8 cellular contexts compared by ENCODE assay signal in the genomic region with DNA sequence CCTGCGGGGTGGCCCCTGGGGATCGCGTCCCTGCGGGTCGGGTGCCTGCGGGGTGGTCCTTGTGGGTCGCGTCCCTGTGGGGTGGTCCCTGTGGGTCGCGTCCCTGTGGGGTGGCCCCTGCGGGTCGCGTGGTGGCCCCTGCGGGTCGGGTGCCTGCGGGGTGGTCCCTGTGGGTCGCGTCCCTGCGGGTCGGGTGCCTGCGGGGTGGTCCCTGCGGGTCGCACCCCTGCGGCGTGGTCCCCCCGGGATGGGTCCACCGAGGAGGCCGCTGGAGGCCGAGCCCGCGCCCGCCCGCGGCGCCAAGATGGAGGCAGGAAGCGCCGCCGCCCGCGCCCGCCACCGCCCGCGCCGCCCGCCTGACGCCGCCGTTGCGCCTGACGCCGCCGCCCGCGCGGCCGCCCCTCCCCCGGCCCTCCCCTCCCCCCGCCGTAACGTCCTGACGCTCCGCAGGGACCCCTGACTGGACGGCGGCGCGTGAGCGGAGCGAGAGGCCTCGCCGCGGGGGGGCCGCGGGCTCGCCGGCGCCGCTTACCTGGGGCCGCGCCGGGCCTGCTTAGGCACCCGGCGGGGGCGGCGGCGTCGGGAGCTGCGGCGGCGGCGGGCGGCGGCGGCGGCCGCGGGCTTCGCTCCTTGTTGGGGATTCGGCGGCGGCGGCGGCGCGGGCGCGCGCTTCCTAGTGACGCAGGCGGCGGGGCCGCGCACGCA. TPM values are rescaled to one million over a fixed set of nuclear protein-coding genes. Genes with fewer than 3 reads are reported as not detected.
DNase-seq lines count a peak whose midpoint lies in the region; ATAC-seq and TF ChIP-seq lines count a peak whose summit lies in the region.

Gene GMEB2 (minus strand): TSS at position 678 of the 705 bp plus-strand sequence. CDS start 7,704 bp downstream, outside the sequence.

- H3K27ac Mint-ChIP-seq in activated CD4-positive, alpha-beta memory T cell treated with anti-CD3 and anti-CD28 coated beads for 36 hours: peak within 1 kb of the TSS; percentile 97

- no peaks in the 10 kb centered on the region for H3K9me3 Mint-ChIP-seq in activated CD4-positive, alpha-beta memory T cell treated with anti-CD3 and anti-CD28 coated beads for 36 hours

- H3K36me3 Mint-ChIP-seq in activated CD4-positive, alpha-beta memory T cell treated with anti-CD3 and anti-CD28 coated beads for 36 hours: peaks cover 20% of the 10 kb centered on the region

- H3K4me3 ChIP-seq in AG04450 (ENCODE audit: low read depth, low read length): peak within 1 kb of the TSS; percentile 89

- H3K27ac ChIP-seq in AG04450 (ENCODE audit: low read depth, low read length): peak within 1 kb of the TSS; percentile 39

- peak within 1 kb of the TSS; percentile 98 for H3K4me3 Mint-ChIP-seq in activated CD4-positive, alpha-beta memory T cell treated with anti-CD3 and anti-CD28 coated beads for 36 hours

- POLR2A ChIA-PET in AG04450 (lab: Yijun Ruan, JAX): interaction anchor here (0.6 to 1.4 kb wide), 8 partner anchors 11 to 89 kb away, joined by 3 to 9 read pairs (median 4); partner anchors contain the start of genes HELZ2, PTK6, RTEL1 and STMN3
- POLR2A ChIA-PET in activated CD4-positive, alpha-beta memory T cell treated with anti-CD3 and anti-CD28 coated beads for 36 hours (lab: Charles Lee): interaction anchor here (0.6 to 3.4 kb wide), 8 partner anchors 9 to 105 kb away, joined by 3 to 30 read pairs (median 6); partner anchors contain the start of genes PPDPF and RTEL1

- intact Hi-C loops in activated CD4-positive, alpha-beta memory T cell treated with anti-CD3 and anti-CD28 coated beads for 36 hours (cut with micrococcal nuclease): loop anchor here (1.0 kb wide), 1 partner anchor 13 kb away; no protein-coding TSS in a partner anchor

- TF ChIP-seq CTCF in AG04450 (IDR thresholded peaks at IDR 0.05; ENCODE audit: low read depth, low read length): no peak

- DNase-seq in AG04450 (ENCODE audit: low read depth, low spot score): no peak
- DNase-seq in NCI-H510A treated with DMSO at 0.1 percent for 48 hours (lab: John Stamatoyannopoulos, UW): peak; percentile 52
- DNase-seq in activated CD4-positive, alpha-beta memory T cell treated with anti-CD3 and anti-CD28 coated beads for 36 hours: peak; percentile 79
- peak; percentile 85 for DNase-seq in midbrain (lab: John Stamatoyannopoulos, UW)
- peak; percentile 33 to 37 for DNase-seq in stimulated activated CD8-positive, alpha-beta memory T cell treated with anti-CD3 and anti-CD28 coated beads, Interleukin-7, amount 100 ng/mL, for 48 hours (ENCODE audit: extremely low read depth in 1 of 2, low read depth in 1 of 2)

- CTCF ChIA-PET in AG04450 (lab: Charles Lee): no interaction called here
- CTCF ChIA-PET in activated CD4-positive, alpha-beta memory T cell treated with anti-CD3 and anti-CD28 coated beads for 36 hours (lab: Charles Lee): interaction anchor here (1.0 to 2.8 kb wide), 4 partner anchors 16 to 354 kb away, joined by 3 to 18 read pairs (median 4); partner anchors contain the start of genes PRPF6 and RTEL1

- ATAC-seq in GM18858 (IDR thresholded peaks at IDR 0.05; ENCODE audit: unreplicated experiment): peak; percentile 35
- peak; percentile 38 for ATAC-seq in HG03066 (IDR thresholded peaks at IDR 0.05; ENCODE audit: low read depth, unreplicated experiment)

- no peaks in the 10 kb centered on the region for H3K27me3 ChIP-seq in AG04450 (ENCODE audit: control insufficient read depth, insufficient read depth, low read length)

- H3K9me3 ChIP-seq in AG04450 (ENCODE audit: control insufficient read depth, insufficient read depth, low read length): no peaks in the 10 kb centered on the region

- H3K4me1 Mint-ChIP-seq in activated CD4-positive, alpha-beta memory T cell treated with anti-CD3 and anti-CD28 coated beads for 36 hours (ENCODE audit: low read depth): peaks cover 38% of the 10 kb centered on the region

- in situ Hi-C loops in endometrial microvascular endothelial cells (cut with HindIII; ENCODE audit: inconsistent ontology term, low pct_unique_long_range_greater_than_20kb, low sequenced_read_pairs): no loop called here

- no peaks in the 10 kb centered on the region for H3K27me3 Mint-ChIP-seq in activated CD4-positive, alpha-beta memory T cell treated with anti-CD3 and anti-CD28 coated beads for 36 hours

RNA-seq across cellular contexts. Expression of gene GMEB2, which starts in this region (rescaled TPM):
- polyA plus RNA-seq in AG04450 (2011; rRNA removed): 6.3 and 7.3 TPM in 2 replicates
- polyA minus RNA-seq in AG04450 (2011; rRNA and poly(A)+ RNA removed): 6.6 and 7.3 TPM in 2 replicates
- 10 to 100 TPM; 13.6 to 14.0 TPM for total RNA-seq in activated CD4-positive, alpha-beta memory T cell treated with anti-CD3 and anti-CD28 coated beads for 36 hours
- 11.9 TPM for total RNA-seq in endometrial microvascular endothelial cells (ENCODE audit: inconsistent ontology term)
